In the genomic region with DNA sequence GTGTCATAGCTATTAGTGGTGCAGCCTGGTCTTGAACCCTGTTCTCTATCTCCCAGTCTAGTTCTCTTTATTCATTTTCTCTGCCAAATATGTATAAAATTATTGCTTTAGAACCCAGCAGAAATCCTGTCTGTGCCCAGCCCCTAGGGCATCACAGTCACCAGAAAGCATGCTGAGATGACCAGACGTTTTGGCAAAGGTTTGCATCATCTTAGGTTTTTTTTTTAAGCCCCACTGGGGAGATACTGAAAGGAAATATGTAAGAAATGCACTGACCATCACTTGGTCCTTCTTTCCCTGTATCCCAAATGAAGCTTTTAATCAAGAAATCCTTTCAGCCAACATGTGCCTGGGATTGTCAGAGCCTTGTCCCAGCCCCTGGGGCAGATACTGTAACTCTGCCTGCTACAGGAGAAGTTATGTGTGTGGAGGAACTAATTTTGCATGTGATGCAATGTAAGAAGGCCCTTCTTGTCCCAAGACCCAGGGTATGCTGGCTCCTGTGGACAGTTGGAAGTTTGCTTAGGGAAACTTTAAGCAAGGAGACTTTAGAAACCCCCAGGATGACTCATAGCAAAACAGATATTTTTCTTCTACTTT, we compare ENCODE assay signal across 14 cellular contexts.
DNase-seq lines count a peak whose midpoint lies in the region; ATAC-seq, FAIRE-seq and TF ChIP-seq lines count a peak whose summit lies in the region.
"Had no signal": no experiment of that assay in that cellular context is flagged by ENCODE, and none has a peak within 500 bp of the region (broad histone marks: within the 10 kb centered on the region; RNA-seq: fewer than 3 reads in every experiment).

No MANE protein-coding gene starts in this region.

- H3K9me3 Mint-ChIP-seq in astrocyte (ENCODE audit: unreplicated experiment), result no peaks in the 10 kb centered on the region
- H3K9me3 Mint-ChIP-seq: activated naive CD4-positive, alpha-beta T cell treated with anti-CD3 and anti-CD28 coated beads for 36 hours had no signal

- H3K79me2 ChIP-seq in astrocyte (ENCODE audit: insufficient read depth, low read length), result no peaks in the 10 kb centered on the region

- H4K20me1 ChIP-seq in astrocyte (ENCODE audit: insufficient read depth, low read length), result no peaks in the 10 kb centered on the region

- peak; percentile 39 for ATAC-seq in left ventricle myocardium superior
- ATAC-seq: left colon had no signal

- DNase-seq in GM19239 (ENCODE audit: insufficient read length, low spot score) (no peak), astrocyte (ENCODE audit: low read depth) (no peak), left ventricle myocardium superior (no peak), suprapubic skin (ENCODE audit: low spot score in 2 of 2) (no peak), DMS153 treated with DMSO at 0.1 percent for 48 hours (lab: John Stamatoyannopoulos, UW; ENCODE audit: unreplicated experiment) (no peak), NCI-H2171 treated with DMSO at 0.1 percent for 48 hours (lab: John Stamatoyannopoulos, UW) (no peak), DMS53 (lab: John Stamatoyannopoulos, UW) (no peak), NCI-H524 treated with DMSO at 0.1 percent for 48 hours (lab: John Stamatoyannopoulos, UW) (no peak)
- DNase-seq: activated CD4-positive, alpha-beta T cell treated with anti-CD3 and anti-CD28 coated beads for 1 hour; activated naive CD4-positive, alpha-beta T cell treated with anti-CD3 and anti-CD28 coated beads for 36 hours; H7; left colon; NCI-H1417 treated with DMSO at 0.1 percent for 48 hours had no signal

- 26% methylated on average over 1 of the region's 1 CpG for whole genome bisulfite sequencing in suprapubic skin

- peaks cover 25% of the 10 kb centered on the region for H3K27me3 Mint-ChIP-seq in astrocyte (ENCODE audit: low read depth, unreplicated experiment)

- H3K4me3 Mint-ChIP-seq in astrocyte (ENCODE audit: unreplicated experiment), result no peak overlapping the region
- H3K4me3 Mint-ChIP-seq: activated naive CD4-positive, alpha-beta T cell treated with anti-CD3 and anti-CD28 coated beads for 36 hours had no signal

- H2AFZ ChIP-seq in astrocyte (ENCODE audit: low read depth, low read length), result no peak overlapping the region

- H3K4me1 ChIP-seq in astrocyte (ENCODE audit: insufficient read depth, low read length), result peaks cover 17% of the 10 kb centered on the region
- H3K4me1 ChIP-seq in suprapubic skin, result peaks cover 89% of the 10 kb centered on the region

- no peak overlapping the region for H3K4me2 ChIP-seq in astrocyte (ENCODE audit: low read length)

- no peak for TF ChIP-seq EP300 in suprapubic skin (IDR thresholded peaks at IDR 0.05)

- H3K4me3 ChIP-seq in astrocyte (ENCODE audit: insufficient read depth, low read depth, low read length), result no peak overlapping the region
- H3K4me3 ChIP-seq in suprapubic skin, result no peak overlapping the region

- no peak overlapping the region for H3K9ac ChIP-seq in astrocyte (ENCODE audit: low read length)

- no peak overlapping the region for H3K27ac ChIP-seq in astrocyte (ENCODE audit: low read depth, low read length)
- H3K27ac ChIP-seq in suprapubic skin, result peak overlapping the region; percentile 90

- TF ChIP-seq CTCF in astrocyte (IDR thresholded peaks at IDR 0.05; ENCODE audit: insufficient read depth, low read depth, low read length) (no peak), suprapubic skin (IDR thresholded peaks at IDR 0.05) (no peak)

- H3K36me3 ChIP-seq in astrocyte (ENCODE audit: insufficient read depth, low read length) (no peaks in the 10 kb centered on the region), suprapubic skin (no peaks in the 10 kb centered on the region)

- FAIRE-seq in GM19239 (lab: Jason Lieb, UNC) (peak; percentile 70), astrocyte (lab: Jason Lieb, UNC) (no peak)
- FAIRE-seq: RCC 7860 had no signal

- H3K27me3 ChIP-seq in astrocyte (ENCODE audit: insufficient read depth, low read length), result peaks cover 6% of the 10 kb centered on the region
- H3K27me3 ChIP-seq in suprapubic skin, result no peaks in the 10 kb centered on the region

- no peaks in the 10 kb centered on the region for H3K9me3 ChIP-seq in astrocyte (ENCODE audit: insufficient read depth, low read depth, low read length)
- H3K9me3 ChIP-seq in suprapubic skin, result no peaks in the 10 kb centered on the region

- intact Hi-C loops in left ventricle myocardium superior (cut with micrococcal nuclease), result no loop called here

- peak overlapping the region; percentile 58 for H3K27ac Mint-ChIP-seq in astrocyte (ENCODE audit: unreplicated experiment)
- H3K27ac Mint-ChIP-seq: activated naive CD4-positive, alpha-beta T cell treated with anti-CD3 and anti-CD28 coated beads for 36 hours had no signal

- H3K36me3 Mint-ChIP-seq in astrocyte (ENCODE audit: low read depth, unreplicated experiment), result no peaks in the 10 kb centered on the region

- TF ChIP-seq POLR2A in suprapubic skin (IDR thresholded peaks at IDR 0.05), result no peak

- H3K4me1 Mint-ChIP-seq in astrocyte (ENCODE audit: low read depth, unreplicated experiment), result peaks cover 45% of the 10 kb centered on the region
